Comparison of ENCODE assay signal across 13 cellular contexts in the genomic region with DNA sequence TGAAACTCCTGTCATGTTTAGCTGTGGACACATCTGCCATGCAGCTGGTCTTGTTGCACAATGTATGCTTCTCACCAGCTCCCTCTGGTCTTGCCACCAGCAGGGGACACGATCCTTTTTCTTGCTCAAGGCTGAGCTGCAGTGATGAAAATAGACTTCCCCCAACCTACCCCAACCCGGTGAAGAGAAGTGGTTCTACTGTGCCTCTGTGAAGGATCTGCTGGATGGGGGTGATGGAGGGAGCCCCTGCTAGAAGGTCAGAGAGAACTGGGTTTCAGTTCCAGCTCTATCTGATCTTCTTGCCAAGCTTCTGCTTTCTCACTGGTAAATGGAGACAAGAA.
DNase-seq lines count a peak whose midpoint lies in the region; ATAC-seq and TF ChIP-seq lines count a peak whose summit lies in the region.
"Had no signal": no experiment of that assay in that cellular context is flagged by ENCODE, and none has a peak within 500 bp of the region (broad histone marks: within the 10 kb centered on the region; RNA-seq: fewer than 3 reads in every experiment).

No MANE protein-coding gene starts in this region.

- no peak overlapping the region for H3K27ac ChIP-seq in psoas muscle
- H3K27ac ChIP-seq: Peyer's patch, uterus had no signal

- H3K27me3 ChIP-seq in psoas muscle (ENCODE audit: insufficient read depth in 3 of 3, low read length in 2 of 3), result no peaks in the 10 kb centered on the region
- H3K27me3 ChIP-seq: Peyer's patch, uterus had no signal

- 46 to 74% (median 53%) methylated on average over 2 of the region's 2 CpGs for whole genome bisulfite sequencing in psoas muscle, 3 donors

- TF ChIP-seq CTCF in psoas muscle (IDR thresholded peaks at IDR 0.05), result no peak

- ATAC-seq in psoas muscle (peak; percentile 34 to 74 (median 60)), GM21381 (IDR thresholded peaks at IDR 0.05; ENCODE audit: unreplicated experiment) (no peak)
- ATAC-seq in activated CD8-positive, alpha-beta memory T cell treated with anti-CD3 and anti-CD28 coated beads, Interleukin-2, amount 10 ng/mL, durations not matched to agents 7 days and 5 days, result no peak

- H3K9me3 Mint-ChIP-seq in activated CD8-positive, alpha-beta memory T cell treated with anti-CD3 and anti-CD28 coated beads, Interleukin-2, amount 10 ng/mL, durations not matched to agents 7 days and 5 days (ENCODE audit: low read depth), result no peaks in the 10 kb centered on the region
- H3K9me3 Mint-ChIP-seq: IgD-negative memory B cell had no signal

- H3K4me3 ChIP-seq in psoas muscle, result no peak overlapping the region
- H3K4me3 ChIP-seq: Peyer's patch, uterus had no signal

- H3K9me3 ChIP-seq in psoas muscle, result no peaks in the 10 kb centered on the region
- H3K9me3 ChIP-seq: Peyer's patch, uterus had no signal

- H3K4me1 Mint-ChIP-seq in activated CD8-positive, alpha-beta memory T cell treated with anti-CD3 and anti-CD28 coated beads, Interleukin-2, amount 10 ng/mL, durations not matched to agents 7 days and 5 days, result no peaks in the 10 kb centered on the region

- H3K4me1 ChIP-seq in psoas muscle, result no peaks in the 10 kb centered on the region
- H3K4me1 ChIP-seq: Peyer's patch, uterus had no signal

- intact Hi-C loops in head of caudate nucleus (cut with DNase I), result no loop called here
- intact Hi-C loops in psoas muscle (cut with DNase I), result no loop called here

- CTCF ChIA-PET in activated CD8-positive, alpha-beta memory T cell treated with anti-CD3 and anti-CD28 coated beads, Interleukin-2, amount 10 ng/mL, durations not matched to agents 7 days and 5 days (lab: Charles Lee), result no interaction called here

- no peaks in the 10 kb centered on the region for H3K27me3 Mint-ChIP-seq in activated CD8-positive, alpha-beta memory T cell treated with anti-CD3 and anti-CD28 coated beads, Interleukin-2, amount 10 ng/mL, durations not matched to agents 7 days and 5 days

- no peak overlapping the region for H3K27ac Mint-ChIP-seq in activated CD8-positive, alpha-beta memory T cell treated with anti-CD3 and anti-CD28 coated beads, Interleukin-2, amount 10 ng/mL, durations not matched to agents 7 days and 5 days
- H3K27ac Mint-ChIP-seq: IgD-negative memory B cell had no signal

- H3K4me3 Mint-ChIP-seq in activated CD8-positive, alpha-beta memory T cell treated with anti-CD3 and anti-CD28 coated beads, Interleukin-2, amount 10 ng/mL, durations not matched to agents 7 days and 5 days, result no peak overlapping the region
- H3K4me3 Mint-ChIP-seq: IgD-negative memory B cell had no signal

- DNase-seq in EH (ENCODE audit: low read depth) (peak; percentile 14), NOMO-1 treated with DMSO at 0.1 percent for 48 hours (lab: John Stamatoyannopoulos, UW; ENCODE audit: unreplicated experiment) (peak; percentile 97), head of caudate nucleus (peak in 28 of 42 donors; percentile 4 to 65 (median 26)), psoas muscle (peak in 1 of 2 donors; percentile 53), NCI-H2196 treated with DMSO at 0.1 percent for 48 hours (lab: John Stamatoyannopoulos, UW; ENCODE audit: unreplicated experiment) (no peak)
- no peak for DNase-seq in activated CD8-positive, alpha-beta memory T cell treated with anti-CD3 and anti-CD28 coated beads, Interleukin-2, amount 10 ng/mL, durations not matched to agents 7 days and 5 days
- no peak for DNase-seq in activated T-cell treated with anti-CD3 and anti-CD28 coated beads, Interleukin-2, amount 50 U/mL, for 48 hours
- DNase-seq: activated T-cell treated with anti-CD3 and anti-CD28 coated beads, Interleukin-2, amount 50 U/mL, for 1 hour; NCI-H2171; uterus had no signal

- no peaks in the 10 kb centered on the region for H3K36me3 ChIP-seq in psoas muscle (ENCODE audit: insufficient read depth in 1 of 2, low read depth in 1 of 2)
- H3K36me3 ChIP-seq: Peyer's patch, uterus had no signal

- no peaks in the 10 kb centered on the region for H3K36me3 Mint-ChIP-seq in activated CD8-positive, alpha-beta memory T cell treated with anti-CD3 and anti-CD28 coated beads, Interleukin-2, amount 10 ng/mL, durations not matched to agents 7 days and 5 days
- H3K36me3 Mint-ChIP-seq: IgD-negative memory B cell had no signal

Comparison
In these comparisons a context has a peak if more than half of its experiments do, and no peak if none do; other contexts are left out.
1. DNase-seq: peak in EH (single experiment), NOMO-1 treated with DMSO at 0.1 percent for 48 hours (single experiment) and head of caudate nucleus (28 of 42); none in activated CD8-positive, alpha-beta memory T cell treated with anti-CD3 and anti-CD28 coated beads, Interleukin-2, amount 10 ng/mL, durations not matched to agents 7 days and 5 days (single experiment), activated T-cell treated with anti-CD3 and anti-CD28 coated beads, Interleukin-2, amount 50 U/mL, for 48 hours (0 of 2) and NCI-H2196 treated with DMSO at 0.1 percent for 48 hours (single experiment).
2. ATAC-seq: peak in psoas muscle (4 of 4); none in activated CD8-positive, alpha-beta memory T cell treated with anti-CD3 and anti-CD28 coated beads, Interleukin-2, amount 10 ng/mL, durations not matched to agents 7 days and 5 days (single experiment) and GM21381 (single experiment).